Comparison of ENCODE assay signal across 8 cellular contexts in genomic region chr18:48410095-48410920, GRCh38. TPM values are rescaled to one million over a fixed set of nuclear protein-coding genes. Genes with fewer than 3 reads are reported as not detected.
DNase-seq lines count a peak whose midpoint lies in the region; ATAC-seq and TF ChIP-seq lines count a peak whose summit lies in the region.

No MANE protein-coding gene starts in this region.

- H3K27me3 Mint-ChIP-seq in activated T-helper 1 cell treated with anti-CD3 and anti-CD28 coated beads, Interleukin-12 subunit alpha, Interleukin-12 subunit beta, Interleukin-2, Interleukin-4 antibody, amounts not matched to agents 30 ng/mL and 10 ng/mL and 1 ng/mL, durations not matched to agents 14 hours and 24 hours and 36 hours (ENCODE audit: insufficient read depth), result peaks cover 71% of the 10 kb centered on the region
- peaks cover 68 to 72% (median 70%) of the 10 kb centered on the region in 3 donors for H3K27me3 Mint-ChIP-seq in naive B cell

- no peaks in the 10 kb centered on the region for H3K9me3 Mint-ChIP-seq in activated T-helper 1 cell treated with anti-CD3 and anti-CD28 coated beads, Interleukin-12 subunit alpha, Interleukin-12 subunit beta, Interleukin-2, Interleukin-4 antibody, amounts not matched to agents 30 ng/mL and 10 ng/mL and 1 ng/mL, durations not matched to agents 14 hours and 24 hours and 36 hours
- H3K9me3 Mint-ChIP-seq in naive B cell, result peaks cover 0 to 19% (median 3%) of the 10 kb centered on the region in 7 donors
- H3K9me3 Mint-ChIP-seq in stimulated activated effector memory CD8-positive, alpha-beta T cell treated with anti-CD3 and anti-CD28 coated beads, Interleukin-12 subunit alpha, Interleukin-12 subunit beta, amount 100 ng/mL, for 72 hours, result no peaks in the 10 kb centered on the region

- H3K27ac Mint-ChIP-seq in activated T-helper 1 cell treated with anti-CD3 and anti-CD28 coated beads, Interleukin-12 subunit alpha, Interleukin-12 subunit beta, Interleukin-2, Interleukin-4 antibody, amounts not matched to agents 30 ng/mL and 10 ng/mL and 1 ng/mL, durations not matched to agents 14 hours and 24 hours and 36 hours, result no peak overlapping the region
- H3K27ac Mint-ChIP-seq in naive B cell, result no peak overlapping the region
- H3K27ac Mint-ChIP-seq in stimulated activated effector memory CD8-positive, alpha-beta T cell treated with anti-CD3 and anti-CD28 coated beads, Interleukin-12 subunit alpha, Interleukin-12 subunit beta, amount 100 ng/mL, for 72 hours, result no peak overlapping the region

- H3K36me3 Mint-ChIP-seq in activated T-helper 1 cell treated with anti-CD3 and anti-CD28 coated beads, Interleukin-12 subunit alpha, Interleukin-12 subunit beta, Interleukin-2, Interleukin-4 antibody, amounts not matched to agents 30 ng/mL and 10 ng/mL and 1 ng/mL, durations not matched to agents 14 hours and 24 hours and 36 hours (ENCODE audit: low read depth), result no peaks in the 10 kb centered on the region
- H3K36me3 Mint-ChIP-seq in naive B cell, result peaks cover 4 to 13% of the 10 kb centered on the region in 2 donors
- H3K36me3 Mint-ChIP-seq in stimulated activated effector memory CD8-positive, alpha-beta T cell treated with anti-CD3 and anti-CD28 coated beads, Interleukin-12 subunit alpha, Interleukin-12 subunit beta, amount 100 ng/mL, for 72 hours, result no peaks in the 10 kb centered on the region

- peak overlapping the region; percentile 64 for H3K4me3 ChIP-seq in fibroblast of mammary gland (ENCODE audit: control insufficient read depth, low read depth, low read length)

- H3K4me3 Mint-ChIP-seq in activated T-helper 1 cell treated with anti-CD3 and anti-CD28 coated beads, Interleukin-12 subunit alpha, Interleukin-12 subunit beta, Interleukin-2, Interleukin-4 antibody, amounts not matched to agents 30 ng/mL and 10 ng/mL and 1 ng/mL, durations not matched to agents 14 hours and 24 hours and 36 hours, result peak overlapping the region; percentile 63
- H3K4me3 Mint-ChIP-seq in naive B cell, result peak overlapping the region; percentile 56 to 80 (median 69)
- H3K4me3 Mint-ChIP-seq in stimulated activated effector memory CD8-positive, alpha-beta T cell treated with anti-CD3 and anti-CD28 coated beads, Interleukin-12 subunit alpha, Interleukin-12 subunit beta, amount 100 ng/mL, for 72 hours, result peak overlapping the region; percentile 58

- TF ChIP-seq CTCF in fibroblast of mammary gland (conservative IDR thresholded peaks at IDR 0.05; ENCODE audit: control insufficient read depth, insufficient read depth, low read depth, low read length), result no peak

- DNase-seq in COR-L47 (lab: John Stamatoyannopoulos, UW), result peak; percentile 81
- peak in 71 of 76 experiments; percentile 10 to 87 (median 65) for DNase-seq in HUDEP-2 (lab: John Stamatoyannopoulos, UW; ENCODE audit: unreplicated experiment in 76 of 76)
- DNase-seq in OCI-M1 (lab: John Stamatoyannopoulos, UW), result peak; percentile 85
- peak; percentile 75 for DNase-seq in activated T-helper 1 cell treated with anti-CD3 and anti-CD28 coated beads, Interleukin-12 subunit alpha, Interleukin-12 subunit beta, Interleukin-2, Interleukin-4 antibody, amounts not matched to agents 30 ng/mL and 10 ng/mL and 1 ng/mL, durations not matched to agents 14 hours and 24 hours and 36 hours (ENCODE audit: low spot score)
- peak; percentile 73 for DNase-seq in fibroblast of mammary gland (ENCODE audit: low read depth)
- peak; percentile 9 for DNase-seq in naive B cell
- DNase-seq in stimulated activated effector memory CD8-positive, alpha-beta T cell treated with anti-CD3 and anti-CD28 coated beads, Interleukin-12 subunit alpha, Interleukin-12 subunit beta, amount 100 ng/mL, for 72 hours (ENCODE audit: low spot score in 2 of 2), result peak; percentile 67 to 85

- H3K4me1 Mint-ChIP-seq in activated T-helper 1 cell treated with anti-CD3 and anti-CD28 coated beads, Interleukin-12 subunit alpha, Interleukin-12 subunit beta, Interleukin-2, Interleukin-4 antibody, amounts not matched to agents 30 ng/mL and 10 ng/mL and 1 ng/mL, durations not matched to agents 14 hours and 24 hours and 36 hours (ENCODE audit: low read depth), result peaks cover 7% of the 10 kb centered on the region
- H3K4me1 Mint-ChIP-seq in naive B cell, result peaks cover 0 to 18% (median 7%) of the 10 kb centered on the region in 3 donors
- peaks cover 15% of the 10 kb centered on the region for H3K4me1 Mint-ChIP-seq in stimulated activated effector memory CD8-positive, alpha-beta T cell treated with anti-CD3 and anti-CD28 coated beads, Interleukin-12 subunit alpha, Interleukin-12 subunit beta, amount 100 ng/mL, for 72 hours

- intact Hi-C loops in activated T-helper 1 cell treated with anti-CD3 and anti-CD28 coated beads, Interleukin-12 subunit alpha, Interleukin-12 subunit beta, Interleukin-2, Interleukin-4 antibody, amounts not matched to agents 30 ng/mL and 10 ng/mL and 1 ng/mL, durations not matched to agents 14 hours and 24 hours and 36 hours (cut with micrococcal nuclease), result loop anchor here (1.0 to 5.0 kb wide), 6 partner anchors 34 to 1493 kb away; partner anchors contain the start of genes CTIF, KATNAL2, PIAS2 and SMAD2

- peak; percentile 93 for ATAC-seq in GM21515 (IDR thresholded peaks at IDR 0.05; ENCODE audit: unreplicated experiment)
- peak; percentile 56 to 72 for ATAC-seq in naive B cell (ENCODE audit: low read depth in 2 of 2)
- peak; percentile 93 for ATAC-seq in stimulated activated effector memory CD8-positive, alpha-beta T cell treated with anti-CD3 and anti-CD28 coated beads, Interleukin-12 subunit alpha, Interleukin-12 subunit beta, amount 100 ng/mL, for 72 hours

RNA-seq across cellular contexts. Expression of gene ZBTB7C, which starts 1.1 kb away (rescaled TPM):
- total RNA-seq in activated T-helper 1 cell treated with anti-CD3 and anti-CD28 coated beads, Interleukin-12 subunit alpha, Interleukin-12 subunit beta, Interleukin-2, Interleukin-4 antibody, amounts not matched to agents 30 ng/mL and 10 ng/mL and 1 ng/mL, durations not matched to agents 14 hours and 24 hours and 36 hours, result 1.0 and 1.4 TPM in 2 replicates
- polyA plus RNA-seq in naive B cell (ENCODE audit: low read depth in 6 of 6), result not detected

Comparison
In these comparisons a context has a peak if more than half of its experiments do, and no peak if none do; other contexts are left out.
1. Peak in every context shown above with its lines: DNase-seq, ATAC-seq and H3K4me3 ChIP-seq.
2. DNase-seq: peak in every context shown above with its lines; median percentile 85 in OCI-M1; 81 in COR-L47; 76 in stimulated activated effector memory CD8-positive, alpha-beta T cell treated with anti-CD3 and anti-CD28 coated beads, Interleukin-12 subunit alpha, Interleukin-12 subunit beta, amount 100 ng/mL, for 72 hours; 75 in activated T-helper 1 cell treated with anti-CD3 and anti-CD28 coated beads, Interleukin-12 subunit alpha, Interleukin-12 subunit beta, Interleukin-2, Interleukin-4 antibody, amounts not matched to agents 30 ng/mL and 10 ng/mL and 1 ng/mL, durations not matched to agents 14 hours and 24 hours and 36 hours; 73 in fibroblast of mammary gland; 65 in HUDEP-2; 9 in naive B cell.